Comparison of ENCODE assay signal across 15 cellular contexts in genomic region chr2:206368484-206368883, GRCh38.
DNase-seq lines count a peak whose midpoint lies in the region; ATAC-seq and TF ChIP-seq lines count a peak whose summit lies in the region.
"Had no signal": no experiment of that assay in that cellular context is flagged by ENCODE, and none has a peak within 500 bp of the region (broad histone marks: within the 10 kb centered on the region; RNA-seq: fewer than 3 reads in every experiment).

No MANE protein-coding gene starts in this region.

- TF ChIP-seq EP300 in neural cell (conservative IDR thresholded peaks at IDR 0.05; ENCODE audit: poor library complexity, severe bottlenecking) = no peak

- TF ChIP-seq CTCF in adrenal gland (IDR thresholded peaks at IDR 0.05) = no peak
- no peak for TF ChIP-seq CTCF in heart right ventricle (IDR thresholded peaks at IDR 0.05)
- no peak for TF ChIP-seq CTCF in neural cell (IDR thresholded peaks at IDR 0.05; ENCODE audit: poor library complexity, severe bottlenecking)

- H3K27me3 ChIP-seq in adrenal gland = no peaks in the 10 kb centered on the region
- no peaks in the 10 kb centered on the region for H3K27me3 ChIP-seq in heart right ventricle
- no peaks in the 10 kb centered on the region for H3K27me3 ChIP-seq in neural cell (ENCODE audit: insufficient read depth, low read depth, low read length)
- H3K27me3 ChIP-seq: BLaER1 had no signal

- no peaks in the 10 kb centered on the region for H3K79me2 ChIP-seq in neural cell (replicated peaks; ENCODE audit: insufficient read depth, low read length)

- H3K9me2 ChIP-seq in neural cell (ENCODE audit: insufficient read depth, low read length) = no peaks in the 10 kb centered on the region

- DNase-seq in Ammon's horn (ENCODE audit: low spot score) (peak; percentile 7), adrenal gland (no peak), heart right ventricle (no peak), NCI-H1694 (lab: John Stamatoyannopoulos, UW) (no peak), SKM-1 treated with dmso at 0.1 percent for 144 hours (lab: John Stamatoyannopoulos, UW; ENCODE audit: unreplicated experiment) (no peak)
- DNase-seq in stimulated activated CD4-positive, alpha-beta T cell treated with anti-CD3 and anti-CD28 coated beads, Interleukin-4, amount 100 ng/mL, for 4 hours = no peak
- DNase-seq: NCI-H1048, NCI-H146, NCI-H2081 treated with DMSO at 0.1 percent for 48 hours, NCI-H510A treated with DMSO at 0.1 percent for 48 hours, SHP77 had no signal

- intact Hi-C loops in adrenal gland (cut with DNase I) = no loop called here
- intact Hi-C loops in heart right ventricle (cut with DNase I) = no loop called here

- no peak for TF ChIP-seq RAD21 in neural cell (conservative IDR thresholded peaks at IDR 0.05)

- H3K36me3 ChIP-seq in adrenal gland (replicated peaks in 1 of 2) (no peaks in the 10 kb centered on the region), heart right ventricle (no peaks in the 10 kb centered on the region), neural cell (ENCODE audit: insufficient read depth, low read length) (no peaks in the 10 kb centered on the region)
- H3K36me3 ChIP-seq: BLaER1 had no signal

- H3K4me3 ChIP-seq in adrenal gland (no peak overlapping the region), heart right ventricle (no peak overlapping the region), neural cell (ENCODE audit: low read length) (no peak overlapping the region)
- H3K4me3 ChIP-seq: BLaER1 had no signal

- H3K4me1 ChIP-seq in adrenal gland (replicated peaks in 1 of 2) (peaks cover 13 to 26% of the 10 kb centered on the region in 2 donors), heart right ventricle (peaks cover 0 to 20% (median 10%) of the 10 kb centered on the region in 9 donors)
- H3K4me1 ChIP-seq: BLaER1 had no signal

- no peaks in the 10 kb centered on the region for H3F3A ChIP-seq in neural cell (ENCODE audit: insufficient read depth, low read length, poor library complexity, severe bottlenecking)

- H3K4me2 ChIP-seq in neural cell (ENCODE audit: low read length) = no peak overlapping the region
- H3K4me2 ChIP-seq: BLaER1 had no signal

- ATAC-seq in heart right ventricle = peak; percentile 81 to 98 (median 94)
- ATAC-seq in GM18909 (IDR thresholded peaks at IDR 0.05; ENCODE audit: poor library complexity, unreplicated experiment) = no peak
- ATAC-seq: Panc1 had no signal

- H3K27ac ChIP-seq in adrenal gland (peak overlapping the region in 3 of 5 donors; percentile 15 to 51 (median 45)), heart right ventricle (peak overlapping the region in 8 of 10 donors; percentile 1 to 82 (median 74)), neural cell (ENCODE audit: low read length) (peak overlapping the region; percentile 41)
- H3K27ac ChIP-seq: BLaER1 had no signal

- H3K9ac ChIP-seq in neural cell (ENCODE audit: low read length) = peak overlapping the region; percentile 22
- H3K9ac ChIP-seq: BLaER1 had no signal

- H3K9me3 ChIP-seq in adrenal gland (replicated peaks in 1 of 3) = peaks cover 0 to 8% (median 0%) of the 10 kb centered on the region in 3 donors
- peaks cover 0 to 33% (median 8%) of the 10 kb centered on the region in 11 donors for H3K9me3 ChIP-seq in heart right ventricle
- H3K9me3 ChIP-seq in neural cell (ENCODE audit: low read length) = peaks cover 3% of the 10 kb centered on the region

- no peak for TF ChIP-seq POLR2A in adrenal gland (IDR thresholded peaks at IDR 0.05)

- H2AFZ ChIP-seq in neural cell (ENCODE audit: low read depth, low read length) = no peak overlapping the region

- no peaks in the 10 kb centered on the region for H4K20me1 ChIP-seq in neural cell (ENCODE audit: insufficient read depth)
- H4K20me1 ChIP-seq: BLaER1 had no signal

TF ChIP-seq in neural cell, 6 proteins besides CTCF, POLR2A, EP300 and RAD21:
- TF ChIP-seq POLR2AphosphoS5 (IDR thresholded peaks at IDR 0.05) (no peak), EZH2 (IDR thresholded peaks at IDR 0.05; ENCODE audit: borderline replicate concordance, insufficient read depth, low read length, poor library complexity, severe bottlenecking) (no peak), SMC3 (conservative IDR thresholded peaks at IDR 0.05; ENCODE audit: poor library complexity) (no peak), MXI1 (conservative IDR thresholded peaks at IDR 0.05; ENCODE audit: poor library complexity, severe bottlenecking) (no peak), REST (IDR thresholded peaks at IDR 0.05; ENCODE audit: borderline replicate concordance) (no peak), TAF1 (IDR thresholded peaks at IDR 0.05; ENCODE audit: low read depth) (no peak)
